Comparison of ENCODE assay signal across 17 cellular contexts in the genomic region with DNA sequence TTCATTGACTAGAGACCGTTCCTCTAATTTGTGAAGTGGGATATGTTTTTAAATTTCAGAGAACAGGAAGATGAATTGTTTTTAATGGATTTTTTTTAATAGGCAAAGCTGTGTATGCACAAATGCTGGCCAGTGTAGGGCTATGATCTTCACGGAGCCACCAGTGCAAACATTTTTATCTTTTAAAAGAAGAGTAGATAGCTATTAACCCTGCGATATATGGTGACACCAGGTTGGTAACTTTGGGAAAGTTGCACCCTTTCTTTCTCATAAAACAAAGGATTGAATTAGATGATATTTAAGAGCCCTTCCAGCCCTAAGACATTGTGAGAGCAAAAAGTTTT.
A peak's percentile ranks its signal among the peaks of the same experiment; 100 is the strongest.
DNase-seq lines count a peak whose midpoint lies in the region; ATAC-seq and TF ChIP-seq lines count a peak whose summit lies in the region.
"Had no signal": no experiment of that assay in that cellular context is flagged by ENCODE, and none has a peak within 500 bp of the region (broad histone marks: within the 10 kb centered on the region; RNA-seq: fewer than 3 reads in every experiment).

No MANE protein-coding gene starts in this region.

- in situ Hi-C loops in transverse colon (cut with MboI; ENCODE audit: low pct_ligation_motif_present in 1 of 4, low pct_unique_long_range_greater_than_20kb in 1 of 4, low sequenced_read_pairs in 3 of 4) = no loop called here

- no peak for TF ChIP-seq EP300 in transverse colon (IDR thresholded peaks at IDR 0.05; ENCODE audit: low read depth)
- no peak for TF ChIP-seq EP300 in gastroesophageal sphincter (IDR thresholded peaks at IDR 0.05)

- H3K4me3 ChIP-seq in transverse colon (peak overlapping the region in 1 of 4 donors; percentile 18), gastroesophageal sphincter (no peak overlapping the region)
- H3K4me3 ChIP-seq: BLaER1, lung, tibial nerve had no signal

- H3K9me3 ChIP-seq in transverse colon (no peaks in the 10 kb centered on the region), gastroesophageal sphincter (no peaks in the 10 kb centered on the region)
- H3K9me3 ChIP-seq: BLaER1, tibial nerve had no signal

- H3K27ac ChIP-seq in epithelial cell of prostate = peak overlapping the region; percentile 76
- H3K27ac ChIP-seq in transverse colon = peak overlapping the region; percentile 70 to 82 (median 74)
- no peak overlapping the region for H3K27ac ChIP-seq in gastroesophageal sphincter
- H3K27ac ChIP-seq: BLaER1, tibial nerve had no signal

- no peaks in the 10 kb centered on the region for H3K27me3 ChIP-seq in transverse colon
- no peaks in the 10 kb centered on the region for H3K27me3 ChIP-seq in gastroesophageal sphincter
- H3K27me3 ChIP-seq: BLaER1, tibial nerve had no signal

- TF ChIP-seq CTCF in transverse colon (IDR thresholded peaks at IDR 0.05) (no peak), gastroesophageal sphincter (IDR thresholded peaks at IDR 0.05) (no peak)

- DNase-seq in epithelial cell of prostate (ENCODE audit: low read depth, low spot score) (no peak), transverse colon (no peak), NCI-H146 treated with DMSO at 0.1 percent for 48 hours (lab: John Stamatoyannopoulos, UW; ENCODE audit: unreplicated experiment) (no peak)
- DNase-seq: activated CD4-positive, alpha-beta T cell treated with anti-CD3 and anti-CD28 coated beads for 1 hour; activated CD8-positive, alpha-beta memory T cell treated with anti-CD3 and anti-CD28 coated beads, Interleukin-2, amount 50 U/mL, for 48 hours; activated naive CD4-positive, alpha-beta T cell treated with Interleukin-2 at 50 U/mL for 16 hours; naive thymus-derived CD8-positive, alpha-beta T cell; NCI-H524 treated with DMSO at 0.1 percent for 48 hours; stimulated activated naive CD4-positive, alpha-beta T cell; T-helper 9 cell had no signal

- TF ChIP-seq POLR2A in transverse colon (IDR thresholded peaks at IDR 0.05) (no peak), gastroesophageal sphincter (IDR thresholded peaks at IDR 0.05) (no peak)

- peak; percentile 35 for ATAC-seq in GM19438 (IDR thresholded peaks at IDR 0.05; ENCODE audit: low read depth, unreplicated experiment)
- peak; percentile 14 for ATAC-seq in HG02981 (IDR thresholded peaks at IDR 0.05; ENCODE audit: unreplicated experiment)
- no peak for ATAC-seq in HG02885 (IDR thresholded peaks at IDR 0.05; ENCODE audit: poor library complexity, unreplicated experiment)
- ATAC-seq in gastroesophageal sphincter = no peak
- ATAC-seq: naive thymus-derived CD8-positive, alpha-beta T cell had no signal

- no peaks in the 10 kb centered on the region for H3K36me3 ChIP-seq in transverse colon
- H3K36me3 ChIP-seq in gastroesophageal sphincter = no peaks in the 10 kb centered on the region
- H3K36me3 ChIP-seq: BLaER1, tibial nerve had no signal

- intact Hi-C loops in transverse colon (cut with DNase I; ENCODE audit: low total_unique reads) = no loop called here

- WGBS in transverse colon (ENCODE audit: low coverage in 1 of 2), 2 donors = 36 to 45% methylated on average over 3 of the region's 3 CpGs
- whole genome bisulfite sequencing in gastroesophageal sphincter (ENCODE audit: low coverage in 1 of 2), 2 donors = 60 to 73% methylated on average over 2 to 3 of the region's 3 CpGs

- H3K4me1 ChIP-seq in transverse colon = peaks cover 0 to 24% (median 2%) of the 10 kb centered on the region in 4 donors
- no peaks in the 10 kb centered on the region for H3K4me1 ChIP-seq in gastroesophageal sphincter
- H3K4me1 ChIP-seq: BLaER1, tibial nerve had no signal

Comparison
In these comparisons a context has a peak if more than half of its experiments do, and no peak if none do; other contexts are left out.
1. ATAC-seq: peak in GM19438 (single experiment) and HG02981 (single experiment); none in HG02885 (single experiment) and gastroesophageal sphincter (single experiment).
2. H3K27ac ChIP-seq: peak in epithelial cell of prostate (single experiment) and transverse colon (4 of 4); none in gastroesophageal sphincter (0 of 4).